1 cellular context compared by ENCODE assay signal in genomic region chr3:52775877-52776276, GRCh38.
TF ChIP-seq lines count a peak whose summit lies in the region.

No MANE protein-coding gene starts in this region.

TF ChIP-seq in HCT116, 20 proteins besides CTCF, POLR2A, EP300 and RAD21 (continued from another document):
- no peak for TF ChIP-seq REST (IDR thresholded peaks at IDR 0.05; ENCODE audit: low read depth)
- TF ChIP-seq ZBTB33 (IDR thresholded peaks at IDR 0.05; ENCODE audit: extremely low read depth, insufficient replicate concordance, low read length) = no peak
- TF ChIP-seq FOSL1 (IDR thresholded peaks at IDR 0.05; ENCODE audit: low read depth) = no peak
- TF ChIP-seq TCF7L2 (IDR thresholded peaks at IDR 0.05; ENCODE audit: borderline replicate concordance, extremely low read depth, insufficient read depth, insufficient read length) = no peak
- no peak for TF ChIP-seq JUND (IDR thresholded peaks at IDR 0.05)
